Comparison of ENCODE assay signal across 1 cellular context in genomic region chr11:46574656-46575055, GRCh38.
TF ChIP-seq lines count a peak whose summit lies in the region.

No MANE protein-coding gene starts in this region.

TF ChIP-seq in GM12878, 131 proteins besides CTCF, POLR2A, EP300 and RAD21:
- TF ChIP-seq, protein P1, sequence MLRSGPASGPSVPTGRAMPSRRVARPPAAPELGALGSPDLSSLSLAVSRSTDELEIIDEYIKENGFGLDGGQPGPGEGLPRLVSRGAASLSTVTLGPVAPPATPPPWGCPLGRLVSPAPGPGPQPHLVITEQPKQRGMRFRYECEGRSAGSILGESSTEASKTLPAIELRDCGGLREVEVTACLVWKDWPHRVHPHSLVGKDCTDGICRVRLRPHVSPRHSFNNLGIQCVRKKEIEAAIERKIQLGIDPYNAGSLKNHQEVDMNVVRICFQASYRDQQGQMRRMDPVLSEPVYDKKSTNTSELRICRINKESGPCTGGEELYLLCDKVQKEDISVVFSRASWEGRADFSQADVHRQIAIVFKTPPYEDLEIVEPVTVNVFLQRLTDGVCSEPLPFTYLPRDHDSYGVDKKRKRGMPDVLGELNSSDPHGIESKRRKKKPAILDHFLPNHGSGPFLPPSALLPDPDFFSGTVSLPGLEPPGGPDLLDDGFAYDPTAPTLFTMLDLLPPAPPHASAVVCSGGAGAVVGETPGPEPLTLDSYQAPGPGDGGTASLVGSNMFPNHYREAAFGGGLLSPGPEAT (IDR thresholded peaks at IDR 0.05; ENCODE audit: low read depth) = no peak
- TF ChIP-seq, protein P2, sequence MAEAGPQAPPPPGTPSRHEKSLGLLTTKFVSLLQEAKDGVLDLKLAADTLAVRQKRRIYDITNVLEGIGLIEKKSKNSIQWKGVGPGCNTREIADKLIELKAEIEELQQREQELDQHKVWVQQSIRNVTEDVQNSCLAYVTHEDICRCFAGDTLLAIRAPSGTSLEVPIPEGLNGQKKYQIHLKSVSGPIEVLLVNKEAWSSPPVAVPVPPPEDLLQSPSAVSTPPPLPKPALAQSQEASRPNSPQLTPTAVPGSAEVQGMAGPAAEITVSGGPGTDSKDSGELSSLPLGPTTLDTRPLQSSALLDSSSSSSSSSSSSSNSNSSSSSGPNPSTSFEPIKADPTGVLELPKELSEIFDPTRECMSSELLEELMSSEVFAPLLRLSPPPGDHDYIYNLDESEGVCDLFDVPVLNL (IDR thresholded peaks at IDR 0.05; ENCODE audit: low read depth, low read length) = no peak
- TF ChIP-seq CEBPZ (IDR thresholded peaks at IDR 0.05; ENCODE audit: low read depth, low read length) = no peak
